9 cellular contexts compared by ENCODE assay signal in genomic region chr19:10625762-10626138, GRCh38. TPM values are rescaled to one million over a fixed set of nuclear protein-coding genes. Genes with fewer than 3 reads are reported as not detected.
DNase-seq lines count a peak whose midpoint lies in the region; ATAC-seq and TF ChIP-seq lines count a peak whose summit lies in the region.
"Had no signal": no experiment of that assay in that cellular context is flagged by ENCODE, and none has a peak within 500 bp of the region (broad histone marks: within the 10 kb centered on the region; RNA-seq: fewer than 3 reads in every experiment).

No MANE protein-coding gene starts in this region.

- H3K79me2 ChIP-seq in trophoblast cell (ENCODE audit: control insufficient read depth, insufficient read depth, low read length, poor library complexity): peaks cover 7% of the 10 kb centered on the region

- peak overlapping the region; percentile 99 for H2AK5ac ChIP-seq in trophoblast cell (ENCODE audit: low read length)

- H3K4me1 Mint-ChIP-seq in CD4-positive, alpha-beta memory T cell: peaks cover 20 to 43% (median 27%) of the 10 kb centered on the region in 4 donors
- peaks cover 35% of the 10 kb centered on the region for H3K4me1 Mint-ChIP-seq in activated CD8-positive, alpha-beta T cell treated with anti-CD3 and anti-CD28 coated beads, Interleukin-2, amount 10 ng/mL, durations not matched to agents 7 days and 5 days (ENCODE audit: low read depth)

- intact Hi-C loops in CD4-positive, alpha-beta memory T cell (cut with micrococcal nuclease): no loop called here
- intact Hi-C loops in heart right ventricle (cut with DNase I): loop anchor here in 1 of 10 donors (1.0 kb wide), 1 partner anchor 12 kb away; no protein-coding TSS in a partner anchor

- H3K23ac ChIP-seq in trophoblast cell (ENCODE audit: low read length): no peak overlapping the region

- H2BK5ac ChIP-seq in trophoblast cell (ENCODE audit: low read depth, low read length, poor library complexity): peak overlapping the region; percentile 77

- peaks cover 20 to 32% of the 10 kb centered on the region in 2 donors for H3K36me3 Mint-ChIP-seq in CD4-positive, alpha-beta memory T cell
- peaks cover 35% of the 10 kb centered on the region for H3K36me3 Mint-ChIP-seq in activated CD8-positive, alpha-beta T cell treated with anti-CD3 and anti-CD28 coated beads, Interleukin-2, amount 10 ng/mL, durations not matched to agents 7 days and 5 days (ENCODE audit: low read depth)

- peak overlapping the region; percentile 98 for H2BK120ac ChIP-seq in trophoblast cell (ENCODE audit: insufficient read depth, low read length, poor library complexity)

- peaks cover 33% of the 10 kb centered on the region for H3K4me1 ChIP-seq in CD4-positive, alpha-beta memory T cell (ENCODE audit: insufficient read depth, low read length)
- H3K4me1 ChIP-seq in heart right ventricle (peaks cover 5 to 41% (median 18%) of the 10 kb centered on the region in 9 donors), trophoblast cell (ENCODE audit: control insufficient read depth in 1 of 2, insufficient read depth in 2 of 2, low read length in 2 of 2) (peaks cover 23 to 29% of the 10 kb centered on the region in 2 experiments)

- H3K18ac ChIP-seq in trophoblast cell (ENCODE audit: low read length): peak overlapping the region; percentile 100

- no peak overlapping the region for H3K27ac ChIP-seq in CD4-positive, alpha-beta memory T cell (ENCODE audit: low read depth, low read length)
- H3K27ac ChIP-seq in heart right ventricle (peak overlapping the region; percentile 67 to 91 (median 81)), trophoblast cell (ENCODE audit: low read depth, low read length) (peak overlapping the region; percentile 77)

- H3K4me2 ChIP-seq in trophoblast cell (ENCODE audit: low read length): peak overlapping the region; percentile 79

- H4K8ac ChIP-seq in trophoblast cell (ENCODE audit: low read depth, low read length): peak overlapping the region; percentile 75

- peaks cover 23% of the 10 kb centered on the region for H3K36me3 ChIP-seq in CD4-positive, alpha-beta memory T cell (ENCODE audit: insufficient read depth, low read length)
- H3K36me3 ChIP-seq in heart right ventricle (peaks cover 0 to 45% (median 17%) of the 10 kb centered on the region in 9 donors), trophoblast cell (ENCODE audit: control insufficient read depth in 1 of 2, insufficient read depth in 2 of 2, low read length in 2 of 2) (peaks cover 21 to 22% of the 10 kb centered on the region in 2 experiments)

- no peaks in the 10 kb centered on the region for H3K9me3 Mint-ChIP-seq in CD4-positive, alpha-beta memory T cell
- no peaks in the 10 kb centered on the region for H3K9me3 Mint-ChIP-seq in activated CD8-positive, alpha-beta T cell treated with anti-CD3 and anti-CD28 coated beads, Interleukin-2, amount 10 ng/mL, durations not matched to agents 7 days and 5 days (ENCODE audit: insufficient read depth)
- H3K9me3 Mint-ChIP-seq: activated T-cell treated with anti-CD3 and anti-CD28 coated beads, Interleukin-2, amount 50 U/mL, for 4 hours had no signal

- no peak overlapping the region for H3K4me3 Mint-ChIP-seq in CD4-positive, alpha-beta memory T cell
- H3K4me3 Mint-ChIP-seq in activated CD8-positive, alpha-beta T cell treated with anti-CD3 and anti-CD28 coated beads, Interleukin-2, amount 10 ng/mL, durations not matched to agents 7 days and 5 days: no peak overlapping the region
- H3K4me3 Mint-ChIP-seq: activated T-cell treated with anti-CD3 and anti-CD28 coated beads, Interleukin-2, amount 50 U/mL, for 4 hours had no signal

- no peaks in the 10 kb centered on the region for H3K9me3 ChIP-seq in CD4-positive, alpha-beta memory T cell (ENCODE audit: control insufficient read depth in 1 of 2, low read length in 2 of 2)
- H3K9me3 ChIP-seq in heart right ventricle (no peaks in the 10 kb centered on the region), trophoblast cell (ENCODE audit: insufficient read depth, low read depth, low read length) (no peaks in the 10 kb centered on the region)

- peak overlapping the region; percentile 100 for H3K4ac ChIP-seq in trophoblast cell (ENCODE audit: low read depth, low read length)

- H4K91ac ChIP-seq in trophoblast cell (ENCODE audit: low read depth, low read length): peak overlapping the region; percentile 97

- H3K14ac ChIP-seq in trophoblast cell (ENCODE audit: low read length): peak overlapping the region; percentile 99

- H3K4me3 ChIP-seq in CD4-positive, alpha-beta memory T cell (ENCODE audit: low read length in 2 of 2): no peak overlapping the region
- H3K4me3 ChIP-seq in heart right ventricle (peak overlapping the region; percentile 4 to 70 (median 62)), trophoblast cell (ENCODE audit: low read depth, low read length) (peak overlapping the region; percentile 81)

- POLR2A ChIA-PET in CD4-positive, alpha-beta memory T cell (lab: Charles Lee; ENCODE audit: partially characterized antibody): interaction anchor here (0.7 to 4.3 kb wide), 3 partner anchors 22 to 53 kb away, joined by 3 to 20 read pairs (median 3); no protein-coding TSS in a partner anchor
- POLR2A ChIA-PET in activated CD8-positive, alpha-beta T cell treated with anti-CD3 and anti-CD28 coated beads, Interleukin-2, amount 10 ng/mL, durations not matched to agents 7 days and 5 days (lab: Charles Lee): no interaction called here

- CTCF ChIA-PET in CD4-positive, alpha-beta memory T cell (lab: Charles Lee; ENCODE audit: partially characterized antibody): interaction anchor here (0.8 to 2.1 kb wide), 3 partner anchors 18 to 132 kb away, joined by 5 to 11 read pairs (median 6); no protein-coding TSS in a partner anchor
- CTCF ChIA-PET in activated CD8-positive, alpha-beta T cell treated with anti-CD3 and anti-CD28 coated beads, Interleukin-2, amount 10 ng/mL, durations not matched to agents 7 days and 5 days (lab: Charles Lee): interaction anchor here (1.6 to 2.1 kb wide), 2 partner anchors 45 to 74 kb away, joined by 5 to 11 read pairs; no protein-coding TSS in a partner anchor

- H4K12ac ChIP-seq in trophoblast cell (ENCODE audit: low read depth, low read length): peak overlapping the region; percentile 66

- H3K27me3 Mint-ChIP-seq in CD4-positive, alpha-beta memory T cell: no peaks in the 10 kb centered on the region
- H3K27me3 Mint-ChIP-seq in activated CD8-positive, alpha-beta T cell treated with anti-CD3 and anti-CD28 coated beads, Interleukin-2, amount 10 ng/mL, durations not matched to agents 7 days and 5 days (ENCODE audit: low read depth): no peaks in the 10 kb centered on the region

- DNase-seq in CD4-positive, alpha-beta memory T cell: no peak
- no peak for DNase-seq in activated CD8-positive, alpha-beta T cell treated with anti-CD3 and anti-CD28 coated beads, Interleukin-2, amount 10 ng/mL, durations not matched to agents 7 days and 5 days
- DNase-seq in heart right ventricle (no peak), trophoblast cell (no peak), COR-L47 (lab: John Stamatoyannopoulos, UW) (no peak), SHP77 (lab: John Stamatoyannopoulos, UW) (no peak), activated T-cell treated with anti-CD3 and anti-CD28 coated beads for 4 hours (no peak)
- DNase-seq: activated T-cell treated with anti-CD3 and anti-CD28 coated beads, Interleukin-2, amount 50 U/mL, for 4 hours had no signal

- H2BK12ac ChIP-seq in trophoblast cell (ENCODE audit: low read length): peak overlapping the region; percentile 64

- H2AFZ ChIP-seq in trophoblast cell (ENCODE audit: insufficient read depth, low read length, poor library complexity): peak overlapping the region; percentile 69

- TF ChIP-seq CTCF in heart right ventricle (IDR thresholded peaks at IDR 0.05): no peak

- H3K79me1 ChIP-seq in trophoblast cell (ENCODE audit: low read length): peaks cover 22% of the 10 kb centered on the region

- H3K9ac ChIP-seq in trophoblast cell (ENCODE audit: low read length): peak overlapping the region; percentile 80

- ATAC-seq in activated CD8-positive, alpha-beta T cell treated with anti-CD3 and anti-CD28 coated beads, Interleukin-2, amount 10 ng/mL, durations not matched to agents 7 days and 5 days: no peak
- peak in 5 of 8 donors; percentile 2 to 49 (median 20) for ATAC-seq in heart right ventricle
- ATAC-seq in GM21447 (IDR thresholded peaks at IDR 0.05; ENCODE audit: unreplicated experiment): no peak
- ATAC-seq: activated T-cell treated with anti-CD3 and anti-CD28 coated beads, Interleukin-2, amount 50 U/mL, for 4 hours had no signal

- H3K27me3 ChIP-seq in CD4-positive, alpha-beta memory T cell (ENCODE audit: insufficient read depth, low read length): no peaks in the 10 kb centered on the region
- H3K27me3 ChIP-seq in heart right ventricle: no peaks in the 10 kb centered on the region
- no peaks in the 10 kb centered on the region for H3K27me3 ChIP-seq in trophoblast cell (ENCODE audit: insufficient read depth, low read length)

- peak overlapping the region in 4 of 7 donors; percentile 57 to 79 (median 69) for H3K27ac Mint-ChIP-seq in CD4-positive, alpha-beta memory T cell
- H3K27ac Mint-ChIP-seq in activated CD8-positive, alpha-beta T cell treated with anti-CD3 and anti-CD28 coated beads, Interleukin-2, amount 10 ng/mL, durations not matched to agents 7 days and 5 days: peak overlapping the region; percentile 64

- 31 to 43% methylated on average over 10 of the region's 10 CpGs for WGBS in heart right ventricle, 2 donors
- WGBS in trophoblast cell (ENCODE audit: extremely low coverage, insufficient coverage, insufficient read length): no CpG with 5 or more reads among the region's 10 CpGs

RNA-seq across cellular contexts. Expression of gene SLC44A2, which starts 0.4 kb away (rescaled TPM):
- total RNA-seq in CD4-positive, alpha-beta memory T cell: 100 to 1,000 TPM; 203 to 204 TPM
- 100 to 1,000 TPM; 195 to 284 TPM for polyA plus RNA-seq in CD4-positive, alpha-beta memory T cell
- total RNA-seq in activated CD8-positive, alpha-beta T cell treated with anti-CD3 and anti-CD28 coated beads, Interleukin-2, amount 10 ng/mL, durations not matched to agents 7 days and 5 days: 100 to 1,000 TPM; 112 to 121 TPM
- 100 to 1,000 TPM in 4 of 10 donors, 10 to 100 TPM in 6; 82.5 to 114 (median 96.7) TPM for total RNA-seq in heart right ventricle
- 10 to 100 TPM; 56.2 to 65.8 TPM for polyA plus RNA-seq in heart right ventricle
- 232 and 244 TPM in 2 replicates for polyA plus RNA-seq in trophoblast cell (2013)

RNA-seq across cellular contexts. Expression of gene ILF3, which starts 28.4 kb away (rescaled TPM):
- total RNA-seq in CD4-positive, alpha-beta memory T cell: 100 to 1,000 TPM; 291 to 302 TPM
- 100 to 1,000 TPM in 1 of 2 donors, 10 to 100 TPM in 1; 36.2 to 103 TPM for polyA plus RNA-seq in CD4-positive, alpha-beta memory T cell
- 100 to 1,000 TPM; 407 to 408 TPM for total RNA-seq in activated CD8-positive, alpha-beta T cell treated with anti-CD3 and anti-CD28 coated beads, Interleukin-2, amount 10 ng/mL, durations not matched to agents 7 days and 5 days
- total RNA-seq in heart right ventricle: 100 to 1,000 TPM; 102 to 129 (median 112) TPM
- polyA plus RNA-seq in heart right ventricle: 10 to 100 TPM; 68.1 to 90.3 TPM
- 200 and 209 TPM in 2 replicates for polyA plus RNA-seq in trophoblast cell (2013)

RNA-seq across cellular contexts. Expression of gene AP1M2, which starts 38.6 kb away (rescaled TPM):
- not detected for total RNA-seq in CD4-positive, alpha-beta memory T cell
- not detected for polyA plus RNA-seq in CD4-positive, alpha-beta memory T cell
- not detected for total RNA-seq in activated CD8-positive, alpha-beta T cell treated with anti-CD3 and anti-CD28 coated beads, Interleukin-2, amount 10 ng/mL, durations not matched to agents 7 days and 5 days
- not detected for total RNA-seq in heart right ventricle
- not detected for polyA plus RNA-seq in heart right ventricle
- 40.5 and 43.5 TPM in 2 replicates for polyA plus RNA-seq in trophoblast cell (2013)

RNA-seq across cellular contexts. Expression of gene CDKN2D, which starts 57.0 kb away (rescaled TPM):
- 10 to 100 TPM; 25.6 to 29.2 TPM for total RNA-seq in CD4-positive, alpha-beta memory T cell
- 100 to 1,000 TPM; 130 to 159 TPM for polyA plus RNA-seq in CD4-positive, alpha-beta memory T cell
- total RNA-seq in activated CD8-positive, alpha-beta T cell treated with anti-CD3 and anti-CD28 coated beads, Interleukin-2, amount 10 ng/mL, durations not matched to agents 7 days and 5 days: 10 to 100 TPM; 86.0 to 88.7 TPM
- total RNA-seq in heart right ventricle: 10 to 100 TPM in 5 of 10 donors, 1 to 10 TPM in 5; 7.7 to 19.2 (median 10.3) TPM
- polyA plus RNA-seq in heart right ventricle: 10 to 100 TPM in 1 of 2 donors, 1 to 10 TPM in 1; 5.7 to 25.6 TPM
- 2.6 and 2.7 TPM in 2 replicates for polyA plus RNA-seq in trophoblast cell (2013)

RNA-seq across cellular contexts. Expression of gene KRI1, which starts 59.9 kb away (rescaled TPM):
- total RNA-seq in CD4-positive, alpha-beta memory T cell: 10 to 100 TPM; 72.7 to 73.0 TPM
- polyA plus RNA-seq in CD4-positive, alpha-beta memory T cell: 10 to 100 TPM in 1 of 2 donors, 1 to 10 TPM in 1; 3.2 to 36.3 TPM
- 10 to 100 TPM; 64.0 to 72.8 TPM for total RNA-seq in activated CD8-positive, alpha-beta T cell treated with anti-CD3 and anti-CD28 coated beads, Interleukin-2, amount 10 ng/mL, durations not matched to agents 7 days and 5 days
- 10 to 100 TPM in 6 of 10 donors, 1 to 10 TPM in 4; 8.4 to 14.2 (median 10.3) TPM for total RNA-seq in heart right ventricle
- 10 to 100 TPM; 14.4 to 17.5 TPM for polyA plus RNA-seq in heart right ventricle
- polyA plus RNA-seq in trophoblast cell (2013): 12.3 and 12.6 TPM in 2 replicates

Comparison
In these comparisons a context has a peak if more than half of its experiments do, and no peak if none do; other contexts are left out.
1. H3K4me3 ChIP-seq: peak in heart right ventricle (10 of 10) and trophoblast cell (single experiment); none in CD4-positive, alpha-beta memory T cell (0 of 2).
2. ATAC-seq: peak in heart right ventricle (5 of 8); none in activated CD8-positive, alpha-beta T cell treated with anti-CD3 and anti-CD28 coated beads, Interleukin-2, amount 10 ng/mL, durations not matched to agents 7 days and 5 days (single experiment) and GM21447 (single experiment).